Comparison of ENCODE assay signal across 1 cellular context in the genomic region with DNA sequence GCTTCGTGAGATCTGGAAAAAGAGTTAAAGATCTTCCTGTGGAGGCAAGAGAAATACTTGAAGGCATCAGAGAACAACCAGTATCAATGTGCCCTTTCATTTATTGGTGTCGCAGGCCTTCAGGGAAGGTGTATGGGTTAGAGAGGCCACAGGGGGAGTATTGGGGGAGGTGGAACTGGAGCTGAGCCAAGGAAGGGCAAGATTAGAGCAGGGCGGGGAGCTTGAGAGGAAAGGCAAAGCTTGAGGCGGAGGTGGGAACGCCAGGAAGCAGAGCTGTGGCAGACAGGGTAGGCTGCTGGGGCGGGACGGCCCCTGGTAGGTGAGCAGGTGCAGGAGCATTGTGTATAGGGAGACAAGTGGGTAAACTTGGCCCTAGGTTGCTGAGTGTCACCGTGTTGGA.
TF ChIP-seq lines count a peak whose summit lies in the region.

No MANE protein-coding gene starts in this region.

TF ChIP-seq in HEK293, 187 proteins besides CTCF, POLR2A, EP300 and RAD21 (continued from another document):
- peak; percentile 62 for TF ChIP-seq EGR2 (tag by site-specific recombination; IDR thresholded peaks at IDR 0.05; ENCODE audit: low read depth)
- TF ChIP-seq, protein P1, sequence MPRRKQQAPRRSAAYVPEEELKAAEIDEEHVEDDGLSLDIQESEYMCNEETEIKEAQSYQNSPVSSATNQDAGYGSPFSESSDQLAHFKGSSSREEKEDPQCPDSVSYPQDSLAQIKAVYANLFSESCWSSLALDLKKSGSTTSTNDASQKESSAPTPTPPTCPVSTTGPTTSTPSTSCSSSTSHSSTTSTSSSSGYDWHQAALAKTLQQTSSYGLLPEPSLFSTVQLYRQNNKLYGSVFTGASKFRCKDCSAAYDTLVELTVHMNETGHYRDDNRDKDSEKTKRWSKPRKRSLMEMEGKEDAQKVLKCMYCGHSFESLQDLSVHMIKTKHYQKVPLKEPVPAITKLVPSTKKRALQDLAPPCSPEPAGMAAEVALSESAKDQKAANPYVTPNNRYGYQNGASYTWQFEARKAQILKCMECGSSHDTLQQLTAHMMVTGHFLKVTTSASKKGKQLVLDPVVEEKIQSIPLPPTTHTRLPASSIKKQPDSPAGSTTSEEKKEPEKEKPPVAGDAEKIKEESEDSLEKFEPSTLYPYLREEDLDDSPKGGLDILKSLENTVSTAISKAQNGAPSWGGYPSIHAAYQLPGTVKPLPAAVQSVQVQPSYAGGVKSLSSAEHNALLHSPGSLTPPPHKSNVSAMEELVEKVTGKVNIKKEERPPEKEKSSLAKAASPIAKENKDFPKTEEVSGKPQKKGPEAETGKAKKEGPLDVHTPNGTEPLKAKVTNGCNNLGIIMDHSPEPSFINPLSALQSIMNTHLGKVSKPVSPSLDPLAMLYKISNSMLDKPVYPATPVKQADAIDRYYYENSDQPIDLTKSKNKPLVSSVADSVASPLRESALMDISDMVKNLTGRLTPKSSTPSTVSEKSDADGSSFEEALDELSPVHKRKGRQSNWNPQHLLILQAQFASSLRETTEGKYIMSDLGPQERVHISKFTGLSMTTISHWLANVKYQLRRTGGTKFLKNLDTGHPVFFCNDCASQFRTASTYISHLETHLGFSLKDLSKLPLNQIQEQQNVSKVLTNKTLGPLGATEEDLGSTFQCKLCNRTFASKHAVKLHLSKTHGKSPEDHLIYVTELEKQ (tag by site-specific recombination; IDR thresholded peaks at IDR 0.05; ENCODE audit: borderline replicate concordance), result no peak
- TF ChIP-seq RBAK (tag by site-specific recombination; IDR thresholded peaks at IDR 0.05), result no peak
- no peak for TF ChIP-seq ZNF274 (IDR thresholded peaks at IDR 0.05; ENCODE audit: low read length)
- TF ChIP-seq ZNF274 (tag by site-specific recombination; IDR thresholded peaks at IDR 0.05; ENCODE audit: borderline replicate concordance), result no peak
- TF ChIP-seq ZBTB6 (tag by site-specific recombination; IDR thresholded peaks at IDR 0.05), result peak; percentile 69; the same call in 1 of the 2 replicates
- peak; percentile 45; the same call in 1 of the 2 replicates for TF ChIP-seq ZNF600 (tag by site-specific recombination; IDR thresholded peaks at IDR 0.05)
- TF ChIP-seq, protein P2, sequence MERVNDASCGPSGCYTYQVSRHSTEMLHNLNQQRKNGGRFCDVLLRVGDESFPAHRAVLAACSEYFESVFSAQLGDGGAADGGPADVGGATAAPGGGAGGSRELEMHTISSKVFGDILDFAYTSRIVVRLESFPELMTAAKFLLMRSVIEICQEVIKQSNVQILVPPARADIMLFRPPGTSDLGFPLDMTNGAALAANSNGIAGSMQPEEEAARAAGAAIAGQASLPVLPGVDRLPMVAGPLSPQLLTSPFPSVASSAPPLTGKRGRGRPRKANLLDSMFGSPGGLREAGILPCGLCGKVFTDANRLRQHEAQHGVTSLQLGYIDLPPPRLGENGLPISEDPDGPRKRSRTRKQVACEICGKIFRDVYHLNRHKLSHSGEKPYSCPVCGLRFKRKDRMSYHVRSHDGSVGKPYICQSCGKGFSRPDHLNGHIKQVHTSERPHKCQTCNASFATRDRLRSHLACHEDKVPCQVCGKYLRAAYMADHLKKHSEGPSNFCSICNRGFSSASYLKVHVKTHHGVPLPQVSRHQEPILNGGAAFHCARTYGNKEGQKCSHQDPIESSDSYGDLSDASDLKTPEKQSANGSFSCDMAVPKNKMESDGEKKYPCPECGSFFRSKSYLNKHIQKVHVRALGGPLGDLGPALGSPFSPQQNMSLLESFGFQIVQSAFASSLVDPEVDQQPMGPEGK (tag by site-specific recombination; IDR thresholded peaks at IDR 0.05), result peak; percentile 45; the same call in 1 of the 2 replicates
- TF ChIP-seq KLF1 (tag by site-specific recombination; IDR thresholded peaks at IDR 0.05), result peak; percentile 43; the same call in 1 of the 2 replicates
- TF ChIP-seq TRIM28 (IDR thresholded peaks at IDR 0.05; ENCODE audit: borderline replicate concordance, low read length), result 0 out of 2 replicates have a peak, but pooled peaks have one; percentile 16
- TF ChIP-seq ZFHX2 (tag by site-specific recombination; conservative IDR thresholded peaks at IDR 0.05), result peak; percentile 43; the same call in 1 of the 2 replicates
- TF ChIP-seq, protein P3, sequence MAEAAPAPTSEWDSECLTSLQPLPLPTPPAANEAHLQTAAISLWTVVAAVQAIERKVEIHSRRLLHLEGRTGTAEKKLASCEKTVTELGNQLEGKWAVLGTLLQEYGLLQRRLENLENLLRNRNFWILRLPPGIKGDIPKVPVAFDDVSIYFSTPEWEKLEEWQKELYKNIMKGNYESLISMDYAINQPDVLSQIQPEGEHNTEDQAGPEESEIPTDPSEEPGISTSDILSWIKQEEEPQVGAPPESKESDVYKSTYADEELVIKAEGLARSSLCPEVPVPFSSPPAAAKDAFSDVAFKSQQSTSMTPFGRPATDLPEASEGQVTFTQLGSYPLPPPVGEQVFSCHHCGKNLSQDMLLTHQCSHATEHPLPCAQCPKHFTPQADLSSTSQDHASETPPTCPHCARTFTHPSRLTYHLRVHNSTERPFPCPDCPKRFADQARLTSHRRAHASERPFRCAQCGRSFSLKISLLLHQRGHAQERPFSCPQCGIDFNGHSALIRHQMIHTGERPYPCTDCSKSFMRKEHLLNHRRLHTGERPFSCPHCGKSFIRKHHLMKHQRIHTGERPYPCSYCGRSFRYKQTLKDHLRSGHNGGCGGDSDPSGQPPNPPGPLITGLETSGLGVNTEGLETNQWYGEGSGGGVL (tag by site-specific recombination; IDR thresholded peaks at IDR 0.05), result peak; percentile 68
- TF ChIP-seq ZNF341 (tag by site-specific recombination; IDR thresholded peaks at IDR 0.05; ENCODE audit: low read depth), result peak; percentile 89
- TF ChIP-seq ZBTB17 (tag by site-specific recombination; IDR thresholded peaks at IDR 0.05), result 0 out of 2 replicates have a peak, but pooled peaks have one; percentile 18
- TF ChIP-seq MZF1 (tag by site-specific recombination; IDR thresholded peaks at IDR 0.05; ENCODE audit: borderline replicate concordance), result peak; percentile 13; the same call in 1 of the 2 replicates
- TF ChIP-seq GLIS2 (tag by site-specific recombination; IDR thresholded peaks at IDR 0.05), result peak; percentile 30; the same call in 1 of the 2 replicates
- 0 out of 2 replicates have a peak, but pooled peaks have one; percentile 32 for TF ChIP-seq ZBTB48 (tag by site-specific recombination; IDR thresholded peaks at IDR 0.05)
- no peak for TF ChIP-seq ZNF521 (tag by site-specific recombination; IDR thresholded peaks at IDR 0.05)
- peak; percentile 52; the same call in 1 of the 2 replicates for TF ChIP-seq GLIS1 (tag by site-specific recombination; IDR thresholded peaks at IDR 0.05)
- 0 out of 2 replicates have a peak, but pooled peaks have one; percentile 29 for TF ChIP-seq PRDM1 (tag by site-specific recombination; IDR thresholded peaks at IDR 0.05)
- TF ChIP-seq KLF17 (tag by site-specific recombination; IDR thresholded peaks at IDR 0.05), result peak; percentile 64; the same call in 1 of the 2 replicates
